ENCODE assay signal across 8 cellular contexts in genomic region chr19:18590273-18591272, GRCh38. TPM values are rescaled to one million over a fixed set of nuclear protein-coding genes. Genes with fewer than 3 reads are reported as not detected.
DNase-seq lines count a peak whose midpoint lies in the region; ATAC-seq lines count a peak whose summit lies in the region.

No MANE protein-coding gene starts in this region.

- H3K4me1 ChIP-seq in mesendoderm (ENCODE audit: control insufficient read depth, low read depth, low read length), result peaks cover 14% of the 10 kb centered on the region

- ATAC-seq in HG02852 (IDR thresholded peaks at IDR 0.05; ENCODE audit: unreplicated experiment), result no peak
- no peak for ATAC-seq in GM21390 (IDR thresholded peaks at IDR 0.05; ENCODE audit: unreplicated experiment)

- H3K36me3 ChIP-seq in mesendoderm (ENCODE audit: control insufficient read depth, insufficient read depth, low read length), result peaks cover 3% of the 10 kb centered on the region

- H3K56ac ChIP-seq in mesendoderm (ENCODE audit: low read length), result peak overlapping the region; percentile 83

- H3K4me3 ChIP-seq in mesendoderm (ENCODE audit: low read length), result peak overlapping the region; percentile 20

- H3K4me2 ChIP-seq in mesendoderm (ENCODE audit: low read length), result peak overlapping the region; percentile 97

- no CpG with 5 or more reads among the region's 40 CpGs for WGBS in mesendoderm (ENCODE audit: extremely low coverage, insufficient coverage, low lambda C conversion rate)

- no peak overlapping the region for H3K18ac ChIP-seq in mesendoderm (ENCODE audit: low read length)

- no peak overlapping the region for H4K5ac ChIP-seq in mesendoderm (ENCODE audit: low read length)

- H4K8ac ChIP-seq in mesendoderm (ENCODE audit: low read depth, low read length), result no peak overlapping the region

- H2BK120ac ChIP-seq in mesendoderm (ENCODE audit: low read depth, low read length), result no peak overlapping the region

- no peaks in the 10 kb centered on the region for H3K27me3 ChIP-seq in mesendoderm (ENCODE audit: insufficient read depth, low read length, poor library complexity)

- no peak overlapping the region for H2BK5ac ChIP-seq in mesendoderm (ENCODE audit: low read length)

- H3K27ac ChIP-seq in mesendoderm (ENCODE audit: low read depth, low read length), result peak overlapping the region; percentile 52

- H3K23ac ChIP-seq in mesendoderm (ENCODE audit: low read length), result peak overlapping the region; percentile 45

- H3K9ac ChIP-seq in mesendoderm (ENCODE audit: low read length), result peak overlapping the region; percentile 98

- peaks cover 2% of the 10 kb centered on the region for H3K79me1 ChIP-seq in mesendoderm (ENCODE audit: low read length)

- no peak overlapping the region for H3K4ac ChIP-seq in mesendoderm (ENCODE audit: low read depth, low read length)

- no peak overlapping the region for H2BK15ac ChIP-seq in mesendoderm (replicated peaks; ENCODE audit: low read depth)

- no peak overlapping the region for H2AK5ac ChIP-seq in mesendoderm (ENCODE audit: low read length)

- peak; percentile 24 for DNase-seq in activated T-cell treated with anti-CD3 and anti-CD28 coated beads, Interleukin-2, amount 50 U/mL, for 1 hour
- DNase-seq in activated T-cell treated with anti-CD3 and anti-CD28 coated beads for 4 hours (no peak), NCI-H748 (lab: John Stamatoyannopoulos, UW; ENCODE audit: unreplicated experiment) (peak; percentile 96), cerebellar cortex (ENCODE audit: low spot score) (peak; percentile 98), mesendoderm (peak; percentile 99), NCI-H2081 (lab: John Stamatoyannopoulos, UW) (no peak)

- H3K79me2 ChIP-seq in mesendoderm (ENCODE audit: control insufficient read depth, insufficient read depth, low read length), result no peaks in the 10 kb centered on the region

RNA-seq across cellular contexts. Expression of gene REX1BD, which starts 2.0 kb away (rescaled TPM):
- polyA plus RNA-seq in mesendoderm (2013, experiment 1 of 2), result 86.9 TPM
- 82.8 TPM for polyA plus RNA-seq in mesendoderm (2013, experiment 2 of 2)

RNA-seq across cellular contexts. Expression of gene CRLF1, which starts 16.0 kb away (rescaled TPM):
- 17.2 TPM for polyA plus RNA-seq in mesendoderm (2013, experiment 1 of 2)
- 16.7 TPM for polyA plus RNA-seq in mesendoderm (2013, experiment 2 of 2)

RNA-seq across cellular contexts. Expression of gene UBA52, which starts 18.9 kb away (rescaled TPM):
- polyA plus RNA-seq in mesendoderm (2013, experiment 1 of 2), result 1,632 TPM
- 1,662 TPM for polyA plus RNA-seq in mesendoderm (2013, experiment 2 of 2)

RNA-seq across cellular contexts. Expression of gene TMEM59L, which starts 22.1 kb away (rescaled TPM):
- 3.9 TPM for polyA plus RNA-seq in mesendoderm (2013, experiment 1 of 2)
- 3.6 TPM for polyA plus RNA-seq in mesendoderm (2013, experiment 2 of 2)

RNA-seq across cellular contexts. Expression of gene KXD1, which starts 32.9 kb away (rescaled TPM):
- polyA plus RNA-seq in mesendoderm (2013, experiment 1 of 2), result 119 TPM
- polyA plus RNA-seq in mesendoderm (2013, experiment 2 of 2), result 123 TPM

Comparison
In these comparisons a context has a peak if more than half of its experiments do, and no peak if none do; other contexts are left out.
1. DNase-seq: peak in activated T-cell treated with anti-CD3 and anti-CD28 coated beads, Interleukin-2, amount 50 U/mL, for 1 hour (single experiment), NCI-H748 (single experiment), cerebellar cortex (single experiment) and mesendoderm (single experiment); none in activated T-cell treated with anti-CD3 and anti-CD28 coated beads for 4 hours (single experiment) and NCI-H2081 (0 of 2).